ENCODE assay signal across 9 cellular contexts in the genomic region with DNA sequence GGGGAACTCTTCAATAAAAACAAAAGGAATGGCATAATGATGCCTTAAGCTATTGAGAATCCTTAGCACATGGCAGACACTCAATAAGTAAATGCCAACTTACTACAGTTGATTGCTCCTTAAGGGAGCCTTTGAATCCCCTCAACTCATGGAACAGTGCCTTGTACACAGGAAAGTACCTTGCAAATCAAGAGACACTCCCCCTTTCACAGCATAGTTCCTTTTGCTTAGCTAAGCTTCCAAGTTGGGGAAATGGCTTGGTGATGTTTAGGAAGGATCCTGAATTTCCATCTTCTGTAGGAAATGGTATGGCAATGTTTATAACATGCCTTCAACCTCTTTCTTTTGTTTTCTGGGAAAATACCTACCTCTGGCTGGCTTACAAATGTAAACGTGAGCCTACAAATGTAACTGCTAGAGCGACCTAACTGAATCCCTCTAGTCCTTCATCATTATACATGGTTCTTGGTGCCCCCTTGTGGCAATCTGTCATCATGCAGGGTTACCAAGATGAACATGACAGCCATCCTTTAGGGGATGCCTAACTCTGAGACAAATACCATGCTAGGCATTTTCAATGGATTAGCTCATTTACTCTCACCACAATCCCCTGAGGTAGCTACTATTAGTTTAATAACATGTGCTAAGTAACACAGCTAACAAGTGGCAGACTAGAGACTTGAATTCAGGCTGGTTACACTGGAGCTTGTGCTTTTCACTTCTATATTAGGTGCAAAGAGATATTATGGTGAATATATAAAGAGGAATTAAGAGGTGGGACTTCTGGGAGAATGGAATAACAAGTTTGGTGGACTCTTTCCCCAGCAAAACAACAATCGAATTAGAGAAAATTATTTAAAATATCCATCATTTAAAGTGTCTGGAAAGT.
A peak's percentile ranks its signal among the peaks of the same experiment; 100 is the strongest.
DNase-seq lines count a peak whose midpoint lies in the region; ATAC-seq and TF ChIP-seq lines count a peak whose summit lies in the region.
"Had no signal": no experiment of that assay in that cellular context is flagged by ENCODE, and none has a peak within 500 bp of the region (broad histone marks: within the 10 kb centered on the region; RNA-seq: fewer than 3 reads in every experiment).

No MANE protein-coding gene starts in this region.

- peaks cover 33% of the 10 kb centered on the region for H3K27me3 Mint-ChIP-seq in activated CD4-positive, alpha-beta T cell treated with anti-CD3 and anti-CD28 coated beads, Interleukin-2, amount 10 ng/mL, durations not matched to agents 24 days and 14 days

- H3K27ac ChIP-seq in lung (ENCODE audit: low read depth in 1 of 2, low read length in 1 of 2), result no peak overlapping the region

- H3K4me3 Mint-ChIP-seq in activated CD4-positive, alpha-beta T cell treated with anti-CD3 and anti-CD28 coated beads, Interleukin-2, amount 10 ng/mL, durations not matched to agents 24 days and 14 days, result no peak overlapping the region
- H3K4me3 Mint-ChIP-seq: activated naive CD4-positive, alpha-beta T cell treated with anti-CD3 and anti-CD28 coated beads, Interleukin-2, amount 50 U/mL, for 24 hours had no signal

- H3K9me3 ChIP-seq in lung (ENCODE audit: control insufficient read depth in 2 of 2, insufficient read depth in 1 of 2, low read length in 1 of 2), result peaks cover 0 to 4% of the 10 kb centered on the region in 2 donors

- peak; percentile 65 for TF ChIP-seq CTCF in lung (IDR thresholded peaks at IDR 0.05; ENCODE audit: control extremely low read depth, extremely low read depth)

- H3K4me1 Mint-ChIP-seq in activated CD4-positive, alpha-beta T cell treated with anti-CD3 and anti-CD28 coated beads, Interleukin-2, amount 10 ng/mL, durations not matched to agents 24 days and 14 days, result peaks cover 4% of the 10 kb centered on the region

- no peak overlapping the region for H3K27ac Mint-ChIP-seq in activated CD4-positive, alpha-beta T cell treated with anti-CD3 and anti-CD28 coated beads, Interleukin-2, amount 10 ng/mL, durations not matched to agents 24 days and 14 days
- H3K27ac Mint-ChIP-seq: activated naive CD4-positive, alpha-beta T cell treated with anti-CD3 and anti-CD28 coated beads, Interleukin-2, amount 50 U/mL, for 24 hours had no signal

- intact Hi-C loops in activated CD4-positive, alpha-beta T cell treated with anti-CD3 and anti-CD28 coated beads, Interleukin-2, amount 10 ng/mL, durations not matched to agents 24 days and 14 days (cut with micrococcal nuclease), result loop anchor here (5.0 kb wide), 1 partner anchor 156 kb away; a partner anchor contains a TSS

- no peaks in the 10 kb centered on the region for H3K36me3 Mint-ChIP-seq in activated CD4-positive, alpha-beta T cell treated with anti-CD3 and anti-CD28 coated beads, Interleukin-2, amount 10 ng/mL, durations not matched to agents 24 days and 14 days (ENCODE audit: low read depth)
- H3K36me3 Mint-ChIP-seq: activated naive CD4-positive, alpha-beta T cell treated with anti-CD3 and anti-CD28 coated beads, Interleukin-2, amount 50 U/mL, for 24 hours had no signal

- peak; percentile 42 for DNase-seq in CMK (ENCODE audit: low read depth)
- DNase-seq in NCI-H524 (lab: John Stamatoyannopoulos, UW), result peak; percentile 74 to 88
- DNase-seq in activated CD4-positive, alpha-beta T cell treated with anti-CD3 and anti-CD28 coated beads, Interleukin-2, amount 10 ng/mL, durations not matched to agents 24 days and 14 days, result peak; percentile 92
- DNase-seq in dermis microvascular lymphatic vessel endothelial cell (ENCODE audit: low read depth in 2 of 2), result peak; percentile 43 to 68
- peak; percentile 67 for DNase-seq in lung (ENCODE audit: low spot score)
- peak; percentile 35 to 49 for DNase-seq in stimulated activated CD8-positive, alpha-beta memory T cell treated with anti-CD3 and anti-CD28 coated beads, Interleukin-4, amount 100 ng/mL, for 1 hour (ENCODE audit: low read depth in 2 of 2, low spot score in 1 of 2)

- H3K4me3 ChIP-seq in lung, result no peak overlapping the region

- ATAC-seq in GM19452 (IDR thresholded peaks at IDR 0.05; ENCODE audit: unreplicated experiment) (peak; percentile 98), HG03460 (IDR thresholded peaks at IDR 0.05; ENCODE audit: unreplicated experiment) (peak; percentile 92), lung (ENCODE audit: insufficient read depth, low FRiP score) (peak; percentile 83)

- WGBS in lung, 2 donors, result 32 to 33% methylated on average over 3 of the region's 3 CpGs

- no peaks in the 10 kb centered on the region for H3K27me3 ChIP-seq in lung (ENCODE audit: control insufficient read depth, insufficient read depth)

- no peaks in the 10 kb centered on the region for H3K36me3 ChIP-seq in lung (ENCODE audit: control insufficient read depth in 2 of 2, insufficient read depth in 2 of 2, low read length in 2 of 2)

- H3K9me3 Mint-ChIP-seq in activated CD4-positive, alpha-beta T cell treated with anti-CD3 and anti-CD28 coated beads, Interleukin-2, amount 10 ng/mL, durations not matched to agents 24 days and 14 days, result peaks cover 9% of the 10 kb centered on the region

- H3K4me1 ChIP-seq in lung (ENCODE audit: control insufficient read depth in 2 of 2, insufficient read depth in 2 of 2, low read length in 2 of 2), result no peaks in the 10 kb centered on the region

Comparison
In these comparisons a context has a peak if more than half of its experiments do, and no peak if none do; other contexts are left out.
1. DNase-seq: peak in every context shown above with its lines; median percentile 92 in activated CD4-positive, alpha-beta T cell treated with anti-CD3 and anti-CD28 coated beads, Interleukin-2, amount 10 ng/mL, durations not matched to agents 24 days and 14 days; 81 in NCI-H524; 67 in lung; 56 in dermis microvascular lymphatic vessel endothelial cell; 42 in CMK; 42 in stimulated activated CD8-positive, alpha-beta memory T cell treated with anti-CD3 and anti-CD28 coated beads, Interleukin-4, amount 100 ng/mL, for 1 hour.